Comparison of ENCODE assay signal across 8 cellular contexts in genomic region chr15:98647026-98647773, GRCh38. TPM values are rescaled to one million over a fixed set of nuclear protein-coding genes. Genes with fewer than 3 reads are reported as not detected.
DNase-seq lines count a peak whose midpoint lies in the region; ATAC-seq, FAIRE-seq and TF ChIP-seq lines count a peak whose summit lies in the region.

No MANE protein-coding gene starts in this region.

- no peak for FAIRE-seq in endothelial cell of umbilical vein (lab: Jason Lieb, UNC)

- no peaks in the 10 kb centered on the region for H3K36me3 Mint-ChIP-seq in stimulated activated memory B cell treated with anti-CD40 and anti-IgM and Interleukin-4, amounts not matched to agents 10 μg/mL and 1 μg/mL and 100 μg/mL, for 72 hours

- H3K9me1 ChIP-seq in endothelial cell of umbilical vein (replicated peaks; ENCODE audit: control insufficient read depth, extremely low read depth, insufficient read depth, low read length), result no peaks in the 10 kb centered on the region

- H3K9ac ChIP-seq in endothelial cell of umbilical vein (replicated peaks; ENCODE audit: extremely low read depth, insufficient read depth, low read length), result peak overlapping the region; percentile 49

- BruUV-seq in endothelial cell of umbilical vein (replicated peaks; lab: Mats Ljungman, UMichigan), result no TSS peak

- no peaks in the 10 kb centered on the region for H4K20me1 ChIP-seq in endothelial cell of umbilical vein (replicated peaks; ENCODE audit: control insufficient read depth, extremely low read depth, insufficient read depth, low read length)

- H3K27me3 ChIP-seq in endothelial cell of umbilical vein (ENCODE audit: control insufficient read depth in 2 of 2, insufficient read depth in 2 of 2, low read length in 2 of 2), result peaks cover 9 to 25% of the 10 kb centered on the region in 2 experiments

- TF ChIP-seq CTCF in endothelial cell of umbilical vein (IDR thresholded peaks at IDR 0.05; ENCODE audit: extremely low read depth in 1 of 2, insufficient read depth in 1 of 2, low read depth in 1 of 2, low read length in 2 of 2), result peak; percentile 34 to 66

- no peaks in the 10 kb centered on the region for H3K36me3 ChIP-seq in endothelial cell of umbilical vein (ENCODE audit: control insufficient read depth in 2 of 2, extremely low read depth in 1 of 2, insufficient read depth in 2 of 2, low read length in 2 of 2)

- POLR2A ChIA-PET in endothelial cell of umbilical vein (lab: Charles Lee), result interaction anchor here (0.6 to 1.4 kb wide), 2 partner anchors 145 to 268 kb away, joined by 3 to 4 read pairs; no protein-coding TSS in a partner anchor

- CTCF ChIA-PET in endothelial cell of umbilical vein (lab: Charles Lee), result interaction anchor here (0.9 to 4.3 kb wide), 23 partner anchors 8 to 432 kb away, joined by 3 to 46 read pairs (median 5); no protein-coding TSS in a partner anchor

- H3K27me3 Mint-ChIP-seq in stimulated activated memory B cell treated with anti-CD40 and anti-IgM and Interleukin-4, amounts not matched to agents 10 μg/mL and 1 μg/mL and 100 μg/mL, for 72 hours, result peaks cover 22% of the 10 kb centered on the region

- DNase-seq in 8988T (peak; percentile 51), NCI-H82 (lab: John Stamatoyannopoulos, UW) (peak; percentile 95), endothelial cell of umbilical vein (ENCODE audit: low read depth, low spot score) (peak; percentile 79), midbrain (lab: John Stamatoyannopoulos, UW) (peak; percentile 84)
- DNase-seq in activated CD8-positive, alpha-beta memory T cell treated with anti-CD3 and anti-CD28 coated beads, Interleukin-2, amount 50 U/mL, for 4 hours, result peak; percentile 71

- H2AFZ ChIP-seq in endothelial cell of umbilical vein (ENCODE audit: low read depth, low read length), result peak overlapping the region; percentile 84

- H3K27ac Mint-ChIP-seq in stimulated activated memory B cell treated with anti-CD40 and anti-IgM and Interleukin-4, amounts not matched to agents 10 μg/mL and 1 μg/mL and 100 μg/mL, for 72 hours, result peak overlapping the region; percentile 79

- no peaks in the 10 kb centered on the region for H3K9me3 Mint-ChIP-seq in stimulated activated memory B cell treated with anti-CD40 and anti-IgM and Interleukin-4, amounts not matched to agents 10 μg/mL and 1 μg/mL and 100 μg/mL, for 72 hours

- H3K4me1 ChIP-seq in endothelial cell of umbilical vein (ENCODE audit: control insufficient read depth, extremely low read depth, insufficient read depth, low read length), result peaks cover 8% of the 10 kb centered on the region

- dilution Hi-C loops in endothelial cell of umbilical vein (cut with MboI; ENCODE audit: extremely low pct_ligation_motif_present, low sequenced_read_pairs), result no loop called here

- H3K27ac ChIP-seq in endothelial cell of umbilical vein (ENCODE audit: insufficient read depth, low read depth, low read length), result peak overlapping the region; percentile 32

- H3K4me3 ChIP-seq in endothelial cell of umbilical vein (replicated peaks in 1 of 3; ENCODE audit: insufficient read depth in 1 of 3, low read depth in 1 of 3, low read length in 3 of 3), result peak overlapping the region; percentile 66 to 75 (median 67)

- H3K9me3 ChIP-seq in endothelial cell of umbilical vein (replicated peaks; ENCODE audit: control insufficient read depth, insufficient read depth, low read length), result no peaks in the 10 kb centered on the region

- H3K4me3 Mint-ChIP-seq in stimulated activated memory B cell treated with anti-CD40 and anti-IgM and Interleukin-4, amounts not matched to agents 10 μg/mL and 1 μg/mL and 100 μg/mL, for 72 hours, result peak overlapping the region; percentile 77

- H3K4me1 Mint-ChIP-seq in stimulated activated memory B cell treated with anti-CD40 and anti-IgM and Interleukin-4, amounts not matched to agents 10 μg/mL and 1 μg/mL and 100 μg/mL, for 72 hours, result peaks cover 25% of the 10 kb centered on the region

- TF ChIP-seq POLR2A in endothelial cell of umbilical vein (IDR thresholded peaks at IDR 0.05; ENCODE audit: low read depth, low read length), result no peak

- ATAC-seq in GM18498 (IDR thresholded peaks at IDR 0.05; ENCODE audit: unreplicated experiment), result peak; percentile 55
- peak; percentile 53 for ATAC-seq in HG03066 (IDR thresholded peaks at IDR 0.05; ENCODE audit: low read depth, unreplicated experiment)
- ATAC-seq in stimulated activated memory B cell treated with anti-CD40 and anti-IgM and Interleukin-4, amounts not matched to agents 10 μg/mL and 1 μg/mL and 100 μg/mL, for 72 hours, result peak; percentile 76

- H3K79me2 ChIP-seq in endothelial cell of umbilical vein (ENCODE audit: control insufficient read depth, insufficient read depth, low read length), result peaks cover 22% of the 10 kb centered on the region

- intact Hi-C loops in endothelial cell of umbilical vein (cut with micrococcal nuclease), result no loop called here

- peak overlapping the region; percentile 64 for H3K4me2 ChIP-seq in endothelial cell of umbilical vein (ENCODE audit: insufficient read depth, low read length)

TF ChIP-seq in endothelial cell of umbilical vein, 7 proteins besides CTCF, POLR2A, EP300 and RAD21:
- peak; percentile 26 for TF ChIP-seq MAX (IDR thresholded peaks at IDR 0.05; ENCODE audit: insufficient read depth, insufficient read length)
- TF ChIP-seq JUN (IDR thresholded peaks at IDR 0.05; ENCODE audit: borderline replicate concordance, insufficient read depth, insufficient read length, low read depth), result no peak
- TF ChIP-seq MYC (IDR thresholded peaks at IDR 0.05; ENCODE audit: low read depth, low read length), result no peak
- TF ChIP-seq FOS (IDR thresholded peaks at IDR 0.05; ENCODE audit: borderline replicate concordance, insufficient read depth, low read length), result no peak
- no peak for TF ChIP-seq POLR2AphosphoS5 (IDR thresholded peaks at IDR 0.05; ENCODE audit: insufficient read depth, low read depth, low read length)

RNA-seq across cellular contexts. Expression of gene IGF1R, which starts 1.1 kb away (rescaled TPM):
- 50.9 and 59.1 TPM in 2 replicates for total RNA-seq in endothelial cell of umbilical vein
- polyA plus RNA-seq in endothelial cell of umbilical vein, result 16.1 and 19.1 TPM in 2 replicates
- polyA plus RNA-seq in endothelial cell of umbilical vein (2011; cell fraction: cytosol; rRNA removed), result 15.3 and 17.4 TPM in 2 replicates
- 67.9 and 76.7 TPM in 2 replicates for polyA plus RNA-seq in endothelial cell of umbilical vein (2011; cell fraction: nucleus; rRNA removed)
- polyA plus RNA-seq in endothelial cell of umbilical vein (2012), result 9.9 and 12.6 TPM in 2 replicates
- polyA minus RNA-seq in endothelial cell of umbilical vein, result 85.3 and 92.3 TPM in 2 replicates
- polyA minus RNA-seq in endothelial cell of umbilical vein (2011; cell fraction: cytosol; rRNA and poly(A)+ RNA removed), result 92.3 TPM
- polyA minus RNA-seq in endothelial cell of umbilical vein (2011; cell fraction: nucleus; rRNA and poly(A)+ RNA removed), result 126 and 128 TPM in 2 replicates

Comparison
In these comparisons a context has a peak if more than half of its experiments do, and no peak if none do; other contexts are left out.
1. Peak in every context shown above with its lines: DNase-seq, ATAC-seq, H3K4me3 ChIP-seq and H3K27ac ChIP-seq.